24 cellular contexts compared by ENCODE assay signal in genomic region chr18:33010149-33010548, GRCh38.
DNase-seq lines count a peak whose midpoint lies in the region; FAIRE-seq and TF ChIP-seq lines count a peak whose summit lies in the region.
"Had no signal": no experiment of that assay in that cellular context is flagged by ENCODE, and none has a peak within 500 bp of the region (broad histone marks: within the 10 kb centered on the region; RNA-seq: fewer than 3 reads in every experiment).

No MANE protein-coding gene starts in this region.

- no peaks in the 10 kb centered on the region for H3K27me3 ChIP-seq in endodermal cell (ENCODE audit: control insufficient read depth, insufficient read depth, low read length, poor library complexity, severe bottlenecking)
- H3K27me3 ChIP-seq in esophagus muscularis mucosa: no peaks in the 10 kb centered on the region
- H3K27me3 ChIP-seq: BLaER1 treated with 17β-estradiol and CSF1 and Interleukin-3, amounts not matched to agents 10 nM and 100 nM; breast epithelium had no signal

- H3K9ac ChIP-seq in endodermal cell (ENCODE audit: extremely low read depth, low read length, poor library complexity, severe bottlenecking): peak overlapping the region; percentile 46
- H3K9ac ChIP-seq: BLaER1 treated with 17β-estradiol and CSF1 and Interleukin-3, amounts not matched to agents 10 nM and 100 nM had no signal

- TF ChIP-seq CTCF in endodermal cell (conservative IDR thresholded peaks at IDR 0.05): peak; percentile 19
- no peak for TF ChIP-seq CTCF in esophagus muscularis mucosa (IDR thresholded peaks at IDR 0.05)
- TF ChIP-seq CTCF in HFFc6 (IDR thresholded peaks at IDR 0.05): no peak

- no peaks in the 10 kb centered on the region for H3K36me3 ChIP-seq in endodermal cell (ENCODE audit: control insufficient read depth, insufficient read depth, low read length)
- no peaks in the 10 kb centered on the region for H3K36me3 ChIP-seq in esophagus muscularis mucosa
- H3K36me3 ChIP-seq: BLaER1 treated with 17β-estradiol and CSF1 and Interleukin-3, amounts not matched to agents 10 nM and 100 nM; breast epithelium had no signal

- FAIRE-seq in RCC 7860 (lab: Jason Lieb, UNC) (peak; percentile 87), GM12891 (lab: Jason Lieb, UNC) (no peak)
- FAIRE-seq: A204.1, GM12892 had no signal

- H3K27ac Mint-ChIP-seq in endodermal cell (peak overlapping the region; percentile 4), HFFc6 (no peak overlapping the region)
- H3K27ac Mint-ChIP-seq: activated naive CD8-positive, alpha-beta T cell; activated T-cell treated with anti-CD3 and anti-CD28 coated beads, Interleukin-2, amount 50 U/mL, for 72 hours; T-helper 2 cell treated with Interferon-gamma antibody and Interleukin-4, amounts not matched to agents 5 μg/mL and 100 μg/mL, for 36 hours; type B pancreatic cell had no signal

- WGBS in endodermal cell (ENCODE audit: insufficient coverage in 1 of 2, insufficient read length in 1 of 2), 2 experiments: 46% methylated on average over 2 of the region's 2 CpGs; no CpG with 5 or more reads in 1 of the 2 experiments
- 52% methylated on average over 2 of the region's 2 CpGs for WGBS in esophagus muscularis mucosa

- H3K36me3 Mint-ChIP-seq in endodermal cell (ENCODE audit: low read depth) (peaks cover 2% of the 10 kb centered on the region), HFFc6 (ENCODE audit: low read depth) (no peaks in the 10 kb centered on the region)
- H3K36me3 Mint-ChIP-seq: activated naive CD8-positive, alpha-beta T cell; type B pancreatic cell had no signal

- H3K4me1 ChIP-seq in endodermal cell (ENCODE audit: control insufficient read depth, insufficient read depth, low read length) (peaks cover 14% of the 10 kb centered on the region), esophagus muscularis mucosa (no peaks in the 10 kb centered on the region)
- H3K4me1 ChIP-seq: BLaER1 treated with 17β-estradiol and CSF1 and Interleukin-3, amounts not matched to agents 10 nM and 100 nM; breast epithelium had no signal

- H3K27ac ChIP-seq in endodermal cell (ENCODE audit: low read depth, low read length) (peak overlapping the region; percentile 46), esophagus muscularis mucosa (replicated peaks in 1 of 4) (no peak overlapping the region)
- H3K27ac ChIP-seq: BLaER1 treated with 17β-estradiol and CSF1 and Interleukin-3, amounts not matched to agents 10 nM and 100 nM; breast epithelium; PC-9 had no signal

- intact Hi-C loops in esophagus muscularis mucosa (cut with DNase I): no loop called here

- DNase-seq in COLO829 (ENCODE audit: low spot score) (peak; percentile 13), RCC 7860 (ENCODE audit: low spot score) (peak; percentile 68), endodermal cell (peak; percentile 46), lung microvascular endothelial cell (ENCODE audit: low read depth in 2 of 2) (peak; percentile 67 to 86), esophagus muscularis mucosa (ENCODE audit: extremely low spot score) (no peak), GM12891 (ENCODE audit: insufficient read length, low spot score) (no peak), HFFc6 (no peak), DMS79 (lab: John Stamatoyannopoulos, UW) (no peak)
- DNase-seq: activated CD8-positive, alpha-beta memory T cell treated with anti-CD3 and anti-CD28 coated beads for 24 hours; activated T-cell treated with anti-CD3 and anti-CD28 coated beads, Interleukin-2, amount 50 U/mL, for 72 hours; DMS 273 treated with DMSO at 0.1 percent for 48 hours; mucosa of descending colon; NCI-H2029; NCI-H524 treated with DMSO at 0.1 percent for 48 hours; PC-9; right cardiac atrium; stimulated activated naive CD4-positive, alpha-beta T cell treated with Interleukin-2 at 50 U/mL for 16 hours had no signal

- H3K9me3 ChIP-seq in endodermal cell (ENCODE audit: control insufficient read depth, low read length) (no peaks in the 10 kb centered on the region), esophagus muscularis mucosa (no peaks in the 10 kb centered on the region)
- H3K9me3 ChIP-seq: BLaER1 treated with 17β-estradiol and CSF1 and Interleukin-3, amounts not matched to agents 10 nM and 100 nM; breast epithelium; mucosa of descending colon had no signal

- TF ChIP-seq POLR2A in esophagus muscularis mucosa (IDR thresholded peaks at IDR 0.05; ENCODE audit: low read depth) (no peak), GM12891 (IDR thresholded peaks at IDR 0.05; ENCODE audit: low read depth, low read length) (no peak)

- no peaks in the 10 kb centered on the region for H3K27me3 Mint-ChIP-seq in endodermal cell (ENCODE audit: insufficient read depth)
- H3K27me3 Mint-ChIP-seq in HFFc6 (ENCODE audit: insufficient read depth): no peaks in the 10 kb centered on the region
- H3K27me3 Mint-ChIP-seq: activated naive CD8-positive, alpha-beta T cell; type B pancreatic cell had no signal

- H3K4me1 Mint-ChIP-seq in endodermal cell: peaks cover 40% of the 10 kb centered on the region
- no peaks in the 10 kb centered on the region for H3K4me1 Mint-ChIP-seq in HFFc6 (ENCODE audit: low read depth)

- H3K4me3 Mint-ChIP-seq in endodermal cell (no peak overlapping the region), HFFc6 (no peak overlapping the region)
- H3K4me3 Mint-ChIP-seq: activated naive CD8-positive, alpha-beta T cell; activated T-cell treated with anti-CD3 and anti-CD28 coated beads, Interleukin-2, amount 50 U/mL, for 72 hours; T-helper 2 cell treated with Interferon-gamma antibody and Interleukin-4, amounts not matched to agents 5 μg/mL and 100 μg/mL, for 36 hours; type B pancreatic cell had no signal

- peak overlapping the region; percentile 2 for H3K4me3 ChIP-seq in endodermal cell (ENCODE audit: low read length)
- no peak overlapping the region for H3K4me3 ChIP-seq in esophagus muscularis mucosa
- H3K4me3 ChIP-seq: BLaER1 treated with 17β-estradiol and CSF1 and Interleukin-3, amounts not matched to agents 10 nM and 100 nM; breast epithelium; mucosa of descending colon; PC-9 had no signal

- TF ChIP-seq EP300 in esophagus muscularis mucosa (IDR thresholded peaks at IDR 0.05): no peak

- H3K9me3 Mint-ChIP-seq in endodermal cell (peaks cover 3% of the 10 kb centered on the region), HFFc6 (peaks cover 40% of the 10 kb centered on the region)
- H3K9me3 Mint-ChIP-seq: type B pancreatic cell had no signal

TF ChIP-seq in GM12891, 5 proteins besides CTCF, POLR2A, EP300 and RAD21:
- TF ChIP-seq PAX5 (IDR thresholded peaks at IDR 0.05; ENCODE audit: insufficient read depth, low read length, severe bottlenecking): no peak
- TF ChIP-seq POLR2AphosphoS5 (IDR thresholded peaks at IDR 0.05; ENCODE audit: low read depth, low read length): no peak
- no peak for TF ChIP-seq POU2F2 (IDR thresholded peaks at IDR 0.05; ENCODE audit: low read depth, low read length)
- TF ChIP-seq TAF1 (IDR thresholded peaks at IDR 0.05; ENCODE audit: low read depth, low read length): no peak
- no peak for TF ChIP-seq SPI1 (IDR thresholded peaks at IDR 0.05; ENCODE audit: low read depth, low read length)

Comparison
In these comparisons a context has a peak if more than half of its experiments do, and no peak if none do; other contexts are left out.
1. DNase-seq: peak in COLO829 (single experiment), RCC 7860 (single experiment), endodermal cell (single experiment) and lung microvascular endothelial cell (2 of 2); none in esophagus muscularis mucosa (single experiment), GM12891 (single experiment), HFFc6 (single experiment) and DMS79 (single experiment).